ENCODE assay signal across 21 cellular contexts in the genomic region with DNA sequence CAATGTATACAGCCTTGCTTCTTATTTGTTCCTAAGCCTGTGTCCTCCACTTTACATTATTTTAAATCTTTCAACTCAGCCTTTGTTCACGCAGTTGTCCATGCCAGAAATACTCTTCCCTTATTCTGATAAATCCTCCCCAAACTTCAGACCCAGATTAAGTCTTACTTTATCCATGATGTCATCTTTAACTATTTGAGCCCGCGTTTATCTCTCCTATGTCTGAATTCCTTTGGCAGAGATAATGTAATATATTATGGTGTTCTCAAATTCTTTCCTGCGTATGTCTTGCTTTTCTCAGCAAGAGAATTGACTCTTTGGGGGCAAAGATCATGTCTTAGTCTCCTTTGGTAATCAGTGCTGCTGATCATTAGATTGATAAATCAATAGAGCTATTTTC.
"Had no signal": no experiment of that assay in that cellular context is flagged by ENCODE, and none has a peak within 500 bp of the region (broad histone marks: within the 10 kb centered on the region; RNA-seq: fewer than 3 reads in every experiment).

No MANE protein-coding gene starts in this region.

- H3K79me2 ChIP-seq: hepatocyte had no signal

- H3K27ac ChIP-seq: epithelial cell of prostate, esophagus muscularis mucosa, foreskin keratinocyte, hepatocyte, psoas muscle, stomach, thoracic aorta, transverse colon had no signal

- H3K9me3 ChIP-seq: esophagus muscularis mucosa, psoas muscle, thoracic aorta, transverse colon had no signal

- H3K36me3 ChIP-seq: esophagus muscularis mucosa, stomach, thoracic aorta, transverse colon had no signal

- ATAC-seq: effector memory CD8-positive, alpha-beta T cell; foreskin keratinocyte; left colon; left ventricle myocardium superior; psoas muscle; sciatic nerve had no signal

- DNase-seq: effector memory CD8-positive, alpha-beta T cell; foreskin keratinocyte; head of caudate nucleus; left colon; left ventricle myocardium superior; mesenchymal stem cell; naive B cell; nephron progenitor cell; psoas muscle; retina; stimulated activated CD4-positive, alpha-beta T cell treated with anti-CD3 and anti-CD28 coated beads, Interleukin-2, amount 100 ng/mL, for 24 hours; stimulated activated naive CD4-positive, alpha-beta T cell; stomach; substantia nigra; transverse colon had no signal

- H2AFZ ChIP-seq: hepatocyte had no signal

- H3K4me3 ChIP-seq: esophagus muscularis mucosa, hepatocyte, lung, psoas muscle, stomach, thoracic aorta, transverse colon had no signal

- H3K4me2 ChIP-seq: hepatocyte had no signal

- H3K4me1 ChIP-seq: esophagus muscularis mucosa, foreskin keratinocyte, psoas muscle, stomach, transverse colon had no signal

- H3K27me3 ChIP-seq: esophagus muscularis mucosa, foreskin keratinocyte, hepatocyte, transverse colon had no signal
